ENCODE assay signal across 17 cellular contexts in the genomic region with DNA sequence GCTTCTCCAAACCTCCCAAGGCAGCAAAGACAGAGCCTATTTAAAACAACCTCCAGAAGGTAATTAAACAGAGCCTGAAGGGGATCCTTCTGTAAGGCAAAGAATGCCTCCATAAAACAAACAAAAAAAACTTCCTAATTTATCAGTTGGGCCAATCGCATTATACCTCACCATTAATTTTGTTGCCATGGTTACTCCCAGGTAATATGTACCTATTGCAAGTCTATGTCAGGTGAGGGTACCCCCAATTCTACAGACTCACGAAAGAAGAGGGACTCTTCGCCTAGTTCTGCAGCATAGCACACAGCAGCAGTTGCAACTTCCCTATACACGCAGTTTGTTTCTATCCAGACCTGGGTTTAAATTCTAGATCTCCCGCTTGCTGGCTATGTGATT.
"Had no signal": no experiment of that assay in that cellular context is flagged by ENCODE, and none has a peak within 500 bp of the region (broad histone marks: within the 10 kb centered on the region; RNA-seq: fewer than 3 reads in every experiment).

No MANE protein-coding gene starts in this region.

- H3K27ac ChIP-seq: foreskin keratinocyte, left ventricle myocardium inferior, sigmoid colon, thyroid gland had no signal

- H3K9me3 ChIP-seq: body of pancreas, left ventricle myocardium inferior, sigmoid colon, thyroid gland had no signal

- DNase-seq: activated CD4-positive, alpha-beta T cell treated with anti-CD3 and anti-CD28 coated beads, Interleukin-2, amount 10 ng/mL, durations not matched to agents 24 days and 14 days; activated naive CD4-positive, alpha-beta T cell; activated naive CD8-positive, alpha-beta T cell treated with anti-CD3 and anti-CD28 coated beads, Interleukin-2, amount 10 ng/mL, durations not matched to agents 7 days and 5 days; activated T-cell treated with anti-CD3 and anti-CD28 coated beads, Interleukin-2, amount 50 U/mL, for 1 hour; caudate nucleus; hypothalamus; left ventricle myocardium inferior; naive thymus-derived CD4-positive, alpha-beta T cell; sigmoid colon; stimulated activated naive B cell treated with anti-CD40 and anti-IgM and Interleukin-4, amounts not matched to agents 10 μg/mL and 1 μg/mL and 100 μg/mL, for 72 hours; T1000; thyroid gland had no signal

- FAIRE-seq: keratinocyte had no signal

- H3K4me3 ChIP-seq: body of pancreas, left ventricle myocardium inferior, sigmoid colon, thyroid gland had no signal

- H3K4me1 ChIP-seq: foreskin keratinocyte, sigmoid colon, thyroid gland had no signal

- ATAC-seq: activated CD8-positive, alpha-beta T cell treated with anti-CD3 and anti-CD28 coated beads for 36 hours; activated T-helper 17 cell treated with anti-CD3 and anti-CD28 coated beads, Interleukin-2, amount 50 U/mL, for 72 hours; naive thymus-derived CD4-positive, alpha-beta T cell had no signal

- H3K36me3 ChIP-seq: thyroid gland had no signal

- H3K27me3 ChIP-seq: body of pancreas, foreskin keratinocyte, sigmoid colon, thyroid gland had no signal
